ENCODE assay signal across 8 cellular contexts in the genomic region with DNA sequence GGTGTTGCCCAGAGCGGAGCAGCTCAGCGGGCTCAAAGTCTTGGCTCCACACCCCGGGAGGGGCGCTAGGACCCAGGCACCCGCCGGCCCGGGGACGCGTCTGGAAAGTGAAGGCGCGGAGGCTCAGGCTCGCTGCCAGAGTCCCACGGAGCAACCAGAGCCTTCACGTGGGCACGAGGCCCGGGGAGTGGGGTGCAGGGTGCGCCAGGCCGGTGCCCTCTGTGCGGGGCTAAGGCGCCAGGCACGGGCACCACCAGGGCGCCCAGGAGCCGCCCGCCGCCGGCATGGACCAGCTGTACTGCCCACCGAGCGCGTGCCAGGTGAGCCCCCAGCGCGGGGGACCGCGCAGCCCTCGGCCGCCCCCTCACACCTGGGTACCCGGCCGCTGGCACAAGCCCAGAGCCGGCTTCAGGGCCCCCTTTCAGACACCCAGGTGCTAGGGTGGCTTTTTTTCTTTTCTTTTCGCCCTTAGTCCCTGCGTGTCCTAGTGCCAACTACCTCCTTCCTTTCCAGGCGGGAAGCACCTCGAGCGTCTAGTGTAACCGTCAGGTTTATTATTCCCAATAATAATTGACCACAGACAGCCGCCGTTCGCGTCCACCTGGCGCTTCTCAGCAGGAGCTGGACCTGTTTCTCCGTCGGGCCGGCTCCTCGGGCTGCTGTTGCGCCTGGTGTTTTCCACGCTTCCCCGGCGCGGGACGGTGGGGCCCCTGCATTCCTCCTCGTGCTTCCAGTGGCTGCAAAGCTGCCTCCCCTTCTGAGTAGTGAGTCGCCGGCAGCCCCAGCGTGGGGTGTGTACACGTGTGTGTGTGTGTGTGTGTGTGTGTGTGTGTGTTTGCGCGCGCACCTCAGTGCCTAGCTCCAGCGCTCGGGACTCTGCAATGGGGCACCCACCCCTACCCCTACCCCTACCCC. TPM values are rescaled to one million over a fixed set of nuclear protein-coding genes. Genes with fewer than 3 reads are reported as not detected.
DNase-seq lines count a peak whose midpoint lies in the region; ATAC-seq and TF ChIP-seq lines count a peak whose summit lies in the region.

No MANE protein-coding gene starts in this region.

- no peak overlapping the region for H3K27ac Mint-ChIP-seq in endothelial cell (ENCODE audit: unreplicated experiment)
- H3K27ac Mint-ChIP-seq in naive thymus-derived CD8-positive, alpha-beta T cell: no peak overlapping the region

- H3K9me3 ChIP-seq in HUES64 (ENCODE audit: insufficient read depth, low read depth, low read length): no peaks in the 10 kb centered on the region
- no peaks in the 10 kb centered on the region for H3K9me3 ChIP-seq in effector memory CD4-positive, alpha-beta T cell (ENCODE audit: control insufficient read depth, low read length)

- peak; percentile 41 to 58 for ATAC-seq in naive thymus-derived CD8-positive, alpha-beta T cell
- ATAC-seq in GM19324 (IDR thresholded peaks at IDR 0.05; ENCODE audit: low FRiP score, unreplicated experiment) (no peak), HG03342 (IDR thresholded peaks at IDR 0.05; ENCODE audit: unreplicated experiment) (no peak)

- H3K27me3 ChIP-seq in HUES64 (ENCODE audit: insufficient read depth, low read length): peaks cover 46% of the 10 kb centered on the region
- H3K27me3 ChIP-seq in effector memory CD4-positive, alpha-beta T cell (replicated peaks; ENCODE audit: control insufficient read depth, insufficient read depth, low read length, poor library complexity, severe bottlenecking): peaks cover 10% of the 10 kb centered on the region

- no peaks in the 10 kb centered on the region for H3K36me3 ChIP-seq in HUES64 (ENCODE audit: insufficient read depth, low read length)
- H3K36me3 ChIP-seq in effector memory CD4-positive, alpha-beta T cell (ENCODE audit: control insufficient read depth, insufficient read depth, low read length): no peaks in the 10 kb centered on the region

- H3K9me3 Mint-ChIP-seq in endothelial cell (ENCODE audit: unreplicated experiment): no peaks in the 10 kb centered on the region
- peaks cover 0 to 4% (median 0%) of the 10 kb centered on the region in 9 donors for H3K9me3 Mint-ChIP-seq in naive thymus-derived CD8-positive, alpha-beta T cell

- peaks cover 13% of the 10 kb centered on the region for H3K27me3 Mint-ChIP-seq in endothelial cell (ENCODE audit: unreplicated experiment)
- peaks cover 15 to 40% (median 35%) of the 10 kb centered on the region in 5 donors for H3K27me3 Mint-ChIP-seq in naive thymus-derived CD8-positive, alpha-beta T cell

- TF ChIP-seq CTCF in AG04449 (IDR thresholded peaks at IDR 0.05; ENCODE audit: insufficient read depth, low read length, missing control alignments): no peak
- no peak for TF ChIP-seq CTCF in endothelial cell (IDR thresholded peaks at IDR 0.05; ENCODE audit: unreplicated experiment)
- no peak for TF ChIP-seq CTCF in GM13977 (IDR thresholded peaks at IDR 0.05; ENCODE audit: extremely low read depth, insufficient read depth, missing control alignments)

- in situ Hi-C loops in GM13977 (cut with MboI; ENCODE audit: low pct_unique_long_range_greater_than_20kb, low sequenced_read_pairs, unreplicated experiment): no loop called here

- H3K4me1 ChIP-seq in HUES64 (ENCODE audit: insufficient read depth, low read length): peaks cover 1% of the 10 kb centered on the region
- H3K4me1 ChIP-seq in effector memory CD4-positive, alpha-beta T cell (ENCODE audit: control insufficient read depth, insufficient read depth, low read length, poor library complexity, severe bottlenecking): no peaks in the 10 kb centered on the region

- CTCF ChIA-PET in AG04449 (lab: Yijun Ruan, JAX): interaction anchor here (1.0 kb wide), 1 partner anchor 35 kb away, joined by 3 read pairs; no protein-coding TSS in a partner anchor

- DNase-seq in AG04449 (ENCODE audit: low read depth, low spot score) (no peak), endothelial cell (ENCODE audit: low spot score) (peak; percentile 35), GM13977 (ENCODE audit: low spot score) (no peak)
- DNase-seq in naive thymus-derived CD8-positive, alpha-beta T cell: peak in 1 of 10 donors; percentile 19
- no peak for DNase-seq in effector memory CD4-positive, alpha-beta T cell

- H3K4me3 ChIP-seq in AG04449 (ENCODE audit: low read depth, low read length) (peak overlapping the region; percentile 43), HUES64 (ENCODE audit: low read length) (peak overlapping the region; percentile 66)
- H3K4me3 ChIP-seq in effector memory CD4-positive, alpha-beta T cell (ENCODE audit: insufficient read depth, low read depth, low read length, poor library complexity, severe bottlenecking): no peak overlapping the region

- H3K9ac ChIP-seq in HUES64 (ENCODE audit: low read depth, low read length): peak overlapping the region; percentile 51; the same call in 1 of the 2 replicates

- H3K27ac ChIP-seq in HUES64 (ENCODE audit: low read depth, low read length): no peak overlapping the region
- no peak overlapping the region for H3K27ac ChIP-seq in effector memory CD4-positive, alpha-beta T cell (ENCODE audit: insufficient read depth, low read length, poor library complexity, severe bottlenecking)

- peak overlapping the region; percentile 81 for H3K4me3 Mint-ChIP-seq in endothelial cell (ENCODE audit: unreplicated experiment)
- H3K4me3 Mint-ChIP-seq in naive thymus-derived CD8-positive, alpha-beta T cell: peak overlapping the region in 3 of 10 donors; percentile 14 to 60 (median 43)

- WGBS in HUES64: 1% methylated on average over 60 of the region's 69 CpGs

- POLR2A ChIA-PET in AG04449 (lab: Yijun Ruan, JAX): interaction anchor here (0.9 kb wide), 1 partner anchor 30 kb away, joined by 4 read pairs; no protein-coding TSS in a partner anchor
- POLR2A ChIA-PET in naive thymus-derived CD8-positive, alpha-beta T cell (lab: Charles Lee): no interaction called here

- H3K36me3 Mint-ChIP-seq in endothelial cell (ENCODE audit: low read depth, unreplicated experiment): no peaks in the 10 kb centered on the region
- H3K36me3 Mint-ChIP-seq in naive thymus-derived CD8-positive, alpha-beta T cell: peaks cover 0 to 3% (median 0%) of the 10 kb centered on the region in 3 donors

- no peaks in the 10 kb centered on the region for H3K4me1 Mint-ChIP-seq in endothelial cell (ENCODE audit: unreplicated experiment)
- H3K4me1 Mint-ChIP-seq in naive thymus-derived CD8-positive, alpha-beta T cell: peaks cover 0 to 8% (median 5%) of the 10 kb centered on the region in 4 donors

RNA-seq across cellular contexts. Expression of a gene that starts 30.1 kb away (rescaled TPM):
- not detected for polyA plus RNA-seq in HUES64 (2013, experiment 1 of 2)
- 0.25 TPM for polyA plus RNA-seq in HUES64 (2013, experiment 2 of 2)
- total RNA-seq in endothelial cell (ENCODE audit: unreplicated experiment): 7.8 TPM
- total RNA-seq in naive thymus-derived CD8-positive, alpha-beta T cell: under 1 TPM in 1 of 2 experiments, not detected in 1; 0.52 TPM
- polyA plus RNA-seq in naive thymus-derived CD8-positive, alpha-beta T cell: under 1 TPM; 0.03 to 0.16 (median 0.08) TPM

Comparison
In these comparisons a context has a peak if more than half of its experiments do, and no peak if none do; other contexts are left out.
1. ATAC-seq: peak in naive thymus-derived CD8-positive, alpha-beta T cell (2 of 2); none in GM19324 (single experiment) and HG03342 (single experiment).